In genomic region chr12:122356192-122356635, GRCh38 we compare ENCODE assay signal across 8 cellular contexts.
A peak's percentile ranks its signal among the peaks of the same experiment; 100 is the strongest.
DNase-seq lines count a peak whose midpoint lies in the region; ATAC-seq and TF ChIP-seq lines count a peak whose summit lies in the region.

No MANE protein-coding gene starts in this region.

- no peak overlapping the region for H3K4me2 ChIP-seq in DND-41 (ENCODE audit: insufficient read depth, low read length)

- intact Hi-C loops in activated naive CD4-positive, alpha-beta T cell treated with anti-CD3 and anti-CD28 coated beads for 36 hours (cut with micrococcal nuclease) = loop anchor here (1.0 kb wide), 1 partner anchor 225 kb away; no protein-coding TSS in a partner anchor
- intact Hi-C loops in Right ventricle myocardium superior (cut with DNase I) = no loop called here

- no peaks in the 10 kb centered on the region for H3K27me3 ChIP-seq in DND-41 (ENCODE audit: insufficient read depth, low read length, poor library complexity)

- H3K79me2 ChIP-seq in DND-41 (ENCODE audit: insufficient read depth, low read length) = no peaks in the 10 kb centered on the region

- DNase-seq in DND-41 (peak; percentile 60), SHP77 treated with DMSO at 0.1 percent for 48 hours (lab: John Stamatoyannopoulos, UW) (peak; percentile 44), Right ventricle myocardium superior (no peak), retinal pigment epithelial cell (ENCODE audit: low read depth) (no peak)
- DNase-seq in activated naive CD4-positive, alpha-beta T cell treated with anti-CD3 and anti-CD28 coated beads for 36 hours = peak; percentile 77

- CTCF ChIA-PET in activated naive CD4-positive, alpha-beta T cell treated with anti-CD3 and anti-CD28 coated beads for 36 hours (lab: Charles Lee) = interaction anchor here (0.7 to 3.0 kb wide), 24 partner anchors 9 to 918 kb away, joined by 3 to 21 read pairs (median 4); partner anchors contain the start of gene CLIP1

- H3K27ac ChIP-seq in DND-41 (ENCODE audit: low read length) = no peak overlapping the region

- no peak overlapping the region for H3K27ac Mint-ChIP-seq in activated naive CD4-positive, alpha-beta T cell treated with anti-CD3 and anti-CD28 coated beads for 36 hours

- TF ChIP-seq CTCF in DND-41 (IDR thresholded peaks at IDR 0.05; ENCODE audit: borderline replicate concordance, extremely low read depth, low read length, poor library complexity, severe bottlenecking) = peak; percentile 90
- TF ChIP-seq CTCF in LNCAP (IDR thresholded peaks at IDR 0.05) = peak; percentile 91
- peak; percentile 72 for TF ChIP-seq CTCF in retinal pigment epithelial cell (conservative IDR thresholded peaks at IDR 0.05; ENCODE audit: low read depth, low read length)

- no peaks in the 10 kb centered on the region for H3K9me3 ChIP-seq in DND-41 (ENCODE audit: insufficient read depth, low read length, severe bottlenecking)

- H3K36me3 Mint-ChIP-seq in activated naive CD4-positive, alpha-beta T cell treated with anti-CD3 and anti-CD28 coated beads for 36 hours (ENCODE audit: low read depth) = peaks cover 29% of the 10 kb centered on the region

- H3K4me3 Mint-ChIP-seq in activated naive CD4-positive, alpha-beta T cell treated with anti-CD3 and anti-CD28 coated beads for 36 hours = no peak overlapping the region

- H2AFZ ChIP-seq in DND-41 (ENCODE audit: low read depth, low read length) = no peak overlapping the region

- ATAC-seq in DND-41 (ENCODE audit: insufficient read depth, low read depth) (peak; percentile 97), Right ventricle myocardium superior (ENCODE audit: poor library complexity) (peak; percentile 90), GM21717 (IDR thresholded peaks at IDR 0.05; ENCODE audit: unreplicated experiment) (no peak), HG03175 (IDR thresholded peaks at IDR 0.05; ENCODE audit: unreplicated experiment) (no peak)

- H3K27me3 Mint-ChIP-seq in activated naive CD4-positive, alpha-beta T cell treated with anti-CD3 and anti-CD28 coated beads for 36 hours (ENCODE audit: low read depth) = no peaks in the 10 kb centered on the region

- H3K4me1 ChIP-seq in DND-41 (ENCODE audit: insufficient read depth, low read length) = no peaks in the 10 kb centered on the region

- H3K9ac ChIP-seq in DND-41 (ENCODE audit: low read depth, low read length) = no peak overlapping the region

- H3K36me3 ChIP-seq in DND-41 (ENCODE audit: insufficient read depth, low read length) = peaks cover 56% of the 10 kb centered on the region

- H3K4me1 Mint-ChIP-seq in activated naive CD4-positive, alpha-beta T cell treated with anti-CD3 and anti-CD28 coated beads for 36 hours (ENCODE audit: low read depth) = peaks cover 6% of the 10 kb centered on the region

- H4K20me1 ChIP-seq in DND-41 (ENCODE audit: insufficient read depth, low read length) = no peaks in the 10 kb centered on the region

- no peak overlapping the region for H3K4me3 ChIP-seq in DND-41 (ENCODE audit: low read depth in 1 of 2, low read length in 2 of 2)
- no peak overlapping the region for H3K4me3 ChIP-seq in retinal pigment epithelial cell (ENCODE audit: low read length)

- no peaks in the 10 kb centered on the region for H3K9me3 Mint-ChIP-seq in activated naive CD4-positive, alpha-beta T cell treated with anti-CD3 and anti-CD28 coated beads for 36 hours

Comparison
In these comparisons a context has a peak if more than half of its experiments do, and no peak if none do; other contexts are left out.
1. ATAC-seq: peak in DND-41 (single experiment) and Right ventricle myocardium superior (single experiment); none in GM21717 (single experiment) and HG03175 (single experiment).
2. DNase-seq: peak in DND-41 (single experiment), SHP77 treated with DMSO at 0.1 percent for 48 hours (single experiment) and activated naive CD4-positive, alpha-beta T cell treated with anti-CD3 and anti-CD28 coated beads for 36 hours (single experiment); none in Right ventricle myocardium superior (single experiment) and retinal pigment epithelial cell (single experiment).
3. Peak in every context shown above with its lines, with median percentiles within 50 percentile points of each other: CTCF ChIP-seq.